Comparison of ENCODE assay signal across 8 cellular contexts in the genomic region with DNA sequence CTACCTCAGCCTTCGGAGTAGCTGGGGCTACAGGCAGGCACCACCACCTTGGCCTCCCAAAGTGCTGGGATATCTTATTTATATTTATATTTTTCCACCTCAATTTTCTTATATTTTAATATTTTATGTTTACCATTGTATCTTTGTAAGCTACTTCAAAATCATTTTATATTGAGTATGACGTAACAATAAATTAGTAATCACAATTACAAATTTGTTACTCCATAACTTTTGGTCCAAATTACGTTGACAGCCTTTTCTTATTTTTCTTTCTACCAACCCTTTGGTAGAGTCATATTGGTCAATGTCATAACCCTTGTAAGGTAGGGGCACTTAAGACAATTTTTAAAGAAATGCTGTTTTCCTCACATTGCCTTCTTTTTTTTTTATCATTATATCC.
"Had no signal": no experiment of that assay in that cellular context is flagged by ENCODE, and none has a peak within 500 bp of the region (broad histone marks: within the 10 kb centered on the region; RNA-seq: fewer than 3 reads in every experiment).

No MANE protein-coding gene starts in this region.

- H3K4me3 ChIP-seq: GM12878 had no signal

- DNase-seq: GDM1, GF-D8 had no signal

- ATAC-seq: GM12878 had no signal

- FAIRE-seq: G401.6, GM12878, GM12891, GM12892, GM18507, GM19239 had no signal
